15 cellular contexts compared by ENCODE assay signal in the genomic region with DNA sequence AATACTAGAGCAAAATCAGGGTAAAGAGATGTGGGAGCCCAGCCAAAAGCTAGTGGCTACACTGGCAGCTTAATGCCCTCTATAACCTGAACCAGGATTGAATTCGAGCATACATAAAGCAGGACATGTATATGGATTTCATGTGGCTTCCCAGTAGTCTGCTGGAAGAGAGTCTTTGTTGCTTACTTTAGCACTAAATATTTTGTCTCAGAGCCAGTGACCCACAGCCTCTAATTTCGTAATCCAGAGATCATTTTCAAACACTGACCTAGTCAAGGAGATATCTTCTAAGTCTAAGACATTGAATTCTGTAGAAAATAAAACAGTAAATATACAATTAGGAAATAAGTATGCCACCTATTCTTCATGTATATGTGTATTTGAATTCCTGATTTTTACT.
"Had no signal": no experiment of that assay in that cellular context is flagged by ENCODE, and none has a peak within 500 bp of the region (broad histone marks: within the 10 kb centered on the region; RNA-seq: fewer than 3 reads in every experiment).

No MANE protein-coding gene starts in this region.

- H3K27me3 ChIP-seq: neural progenitor cell, suprapubic skin, upper lobe of right lung had no signal

- DNase-seq: activated CD4-positive, alpha-beta T cell treated with anti-CD3 and anti-CD28 coated beads, Interleukin-2, amount 10 ng/mL, durations not matched to agents 7 days and 5 days; activated CD8-positive, alpha-beta memory T cell treated with anti-CD3 and anti-CD28 coated beads, Interleukin-2, amount 50 U/mL, for 48 hours; activated gamma-delta T cell; activated T-cell treated with anti-CD3 and anti-CD28 coated beads, Interleukin-2, amount 50 U/mL, for 72 hours; effector CD8-positive, alpha-beta T cell; hypothalamus; midbrain; small intestine; stimulated activated naive CD8-positive, alpha-beta T cell treated with anti-CD3 and anti-CD28 coated beads, Interleukin-15, Interleukin-2, amounts not matched to agents 100 U/mL and 50 U/mL, for 24 hours; upper lobe of right lung had no signal

- ATAC-seq: activated T-cell treated with anti-CD3 and anti-CD28 coated beads, Interleukin-2, amount 50 U/mL, for 72 hours; stimulated activated naive CD8-positive, alpha-beta T cell treated with anti-CD3 and anti-CD28 coated beads, Interleukin-15, Interleukin-2, amounts not matched to agents 100 U/mL and 50 U/mL, for 24 hours; upper lobe of right lung had no signal

- H2AFZ ChIP-seq: neural progenitor cell had no signal

- H3K27ac ChIP-seq: neural progenitor cell, suprapubic skin, upper lobe of right lung had no signal

- H3K27me3 Mint-ChIP-seq: activated CD4-positive, alpha-beta T cell treated with anti-CD3 and anti-CD28 coated beads, Interleukin-2, amount 10 ng/mL, durations not matched to agents 7 days and 5 days; activated naive CD8-positive, alpha-beta T cell had no signal

- H3K4me1 ChIP-seq: neural progenitor cell, suprapubic skin, upper lobe of right lung had no signal

- H3K4me3 ChIP-seq: lung, neural progenitor cell, suprapubic skin, upper lobe of right lung had no signal

- H3K27ac Mint-ChIP-seq: activated CD4-positive, alpha-beta T cell treated with anti-CD3 and anti-CD28 coated beads, Interleukin-2, amount 10 ng/mL, durations not matched to agents 7 days and 5 days; activated naive CD8-positive, alpha-beta T cell; activated T-cell treated with anti-CD3 and anti-CD28 coated beads, Interleukin-2, amount 50 U/mL, for 72 hours; brain; neural progenitor cell had no signal

- H3K36me3 ChIP-seq: neural progenitor cell, suprapubic skin, upper lobe of right lung had no signal

- H3K4me1 Mint-ChIP-seq: activated CD4-positive, alpha-beta T cell treated with anti-CD3 and anti-CD28 coated beads, Interleukin-2, amount 10 ng/mL, durations not matched to agents 7 days and 5 days; brain; neural progenitor cell had no signal

- H3K9me3 ChIP-seq: upper lobe of right lung had no signal

- H3K4me3 Mint-ChIP-seq: activated CD4-positive, alpha-beta T cell treated with anti-CD3 and anti-CD28 coated beads, Interleukin-2, amount 10 ng/mL, durations not matched to agents 7 days and 5 days; activated naive CD8-positive, alpha-beta T cell; activated T-cell treated with anti-CD3 and anti-CD28 coated beads, Interleukin-2, amount 50 U/mL, for 72 hours; brain; neural progenitor cell had no signal

- H3K4me2 ChIP-seq: neural progenitor cell had no signal

- H3K36me3 Mint-ChIP-seq: activated naive CD8-positive, alpha-beta T cell; neural progenitor cell had no signal
